Comparison of ENCODE assay signal across 1 cellular context in the genomic region with DNA sequence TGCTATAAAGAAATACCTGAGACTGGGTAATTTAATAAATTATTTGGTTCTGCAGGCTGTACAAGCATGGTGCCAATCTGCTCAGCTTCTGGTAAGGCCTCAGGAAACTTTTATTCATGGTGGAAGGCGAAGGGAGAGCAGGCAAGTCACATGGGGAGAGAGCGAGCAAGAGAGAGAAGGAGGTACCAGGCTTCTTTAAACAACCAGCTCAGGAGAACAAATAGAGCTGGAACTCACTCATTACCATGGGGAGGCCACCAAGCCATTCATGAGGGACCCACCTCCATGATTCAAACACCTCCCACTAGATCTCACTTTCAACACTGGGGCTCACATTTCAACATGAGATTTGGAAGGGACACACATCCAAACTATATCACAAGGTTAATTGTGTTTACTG.
TF ChIP-seq lines count a peak whose summit lies in the region.

No MANE protein-coding gene starts in this region.

TF ChIP-seq in GM23338, 12 proteins besides CTCF, POLR2A, EP300 and RAD21 (continued from another document):
- TF ChIP-seq, protein P1, sequence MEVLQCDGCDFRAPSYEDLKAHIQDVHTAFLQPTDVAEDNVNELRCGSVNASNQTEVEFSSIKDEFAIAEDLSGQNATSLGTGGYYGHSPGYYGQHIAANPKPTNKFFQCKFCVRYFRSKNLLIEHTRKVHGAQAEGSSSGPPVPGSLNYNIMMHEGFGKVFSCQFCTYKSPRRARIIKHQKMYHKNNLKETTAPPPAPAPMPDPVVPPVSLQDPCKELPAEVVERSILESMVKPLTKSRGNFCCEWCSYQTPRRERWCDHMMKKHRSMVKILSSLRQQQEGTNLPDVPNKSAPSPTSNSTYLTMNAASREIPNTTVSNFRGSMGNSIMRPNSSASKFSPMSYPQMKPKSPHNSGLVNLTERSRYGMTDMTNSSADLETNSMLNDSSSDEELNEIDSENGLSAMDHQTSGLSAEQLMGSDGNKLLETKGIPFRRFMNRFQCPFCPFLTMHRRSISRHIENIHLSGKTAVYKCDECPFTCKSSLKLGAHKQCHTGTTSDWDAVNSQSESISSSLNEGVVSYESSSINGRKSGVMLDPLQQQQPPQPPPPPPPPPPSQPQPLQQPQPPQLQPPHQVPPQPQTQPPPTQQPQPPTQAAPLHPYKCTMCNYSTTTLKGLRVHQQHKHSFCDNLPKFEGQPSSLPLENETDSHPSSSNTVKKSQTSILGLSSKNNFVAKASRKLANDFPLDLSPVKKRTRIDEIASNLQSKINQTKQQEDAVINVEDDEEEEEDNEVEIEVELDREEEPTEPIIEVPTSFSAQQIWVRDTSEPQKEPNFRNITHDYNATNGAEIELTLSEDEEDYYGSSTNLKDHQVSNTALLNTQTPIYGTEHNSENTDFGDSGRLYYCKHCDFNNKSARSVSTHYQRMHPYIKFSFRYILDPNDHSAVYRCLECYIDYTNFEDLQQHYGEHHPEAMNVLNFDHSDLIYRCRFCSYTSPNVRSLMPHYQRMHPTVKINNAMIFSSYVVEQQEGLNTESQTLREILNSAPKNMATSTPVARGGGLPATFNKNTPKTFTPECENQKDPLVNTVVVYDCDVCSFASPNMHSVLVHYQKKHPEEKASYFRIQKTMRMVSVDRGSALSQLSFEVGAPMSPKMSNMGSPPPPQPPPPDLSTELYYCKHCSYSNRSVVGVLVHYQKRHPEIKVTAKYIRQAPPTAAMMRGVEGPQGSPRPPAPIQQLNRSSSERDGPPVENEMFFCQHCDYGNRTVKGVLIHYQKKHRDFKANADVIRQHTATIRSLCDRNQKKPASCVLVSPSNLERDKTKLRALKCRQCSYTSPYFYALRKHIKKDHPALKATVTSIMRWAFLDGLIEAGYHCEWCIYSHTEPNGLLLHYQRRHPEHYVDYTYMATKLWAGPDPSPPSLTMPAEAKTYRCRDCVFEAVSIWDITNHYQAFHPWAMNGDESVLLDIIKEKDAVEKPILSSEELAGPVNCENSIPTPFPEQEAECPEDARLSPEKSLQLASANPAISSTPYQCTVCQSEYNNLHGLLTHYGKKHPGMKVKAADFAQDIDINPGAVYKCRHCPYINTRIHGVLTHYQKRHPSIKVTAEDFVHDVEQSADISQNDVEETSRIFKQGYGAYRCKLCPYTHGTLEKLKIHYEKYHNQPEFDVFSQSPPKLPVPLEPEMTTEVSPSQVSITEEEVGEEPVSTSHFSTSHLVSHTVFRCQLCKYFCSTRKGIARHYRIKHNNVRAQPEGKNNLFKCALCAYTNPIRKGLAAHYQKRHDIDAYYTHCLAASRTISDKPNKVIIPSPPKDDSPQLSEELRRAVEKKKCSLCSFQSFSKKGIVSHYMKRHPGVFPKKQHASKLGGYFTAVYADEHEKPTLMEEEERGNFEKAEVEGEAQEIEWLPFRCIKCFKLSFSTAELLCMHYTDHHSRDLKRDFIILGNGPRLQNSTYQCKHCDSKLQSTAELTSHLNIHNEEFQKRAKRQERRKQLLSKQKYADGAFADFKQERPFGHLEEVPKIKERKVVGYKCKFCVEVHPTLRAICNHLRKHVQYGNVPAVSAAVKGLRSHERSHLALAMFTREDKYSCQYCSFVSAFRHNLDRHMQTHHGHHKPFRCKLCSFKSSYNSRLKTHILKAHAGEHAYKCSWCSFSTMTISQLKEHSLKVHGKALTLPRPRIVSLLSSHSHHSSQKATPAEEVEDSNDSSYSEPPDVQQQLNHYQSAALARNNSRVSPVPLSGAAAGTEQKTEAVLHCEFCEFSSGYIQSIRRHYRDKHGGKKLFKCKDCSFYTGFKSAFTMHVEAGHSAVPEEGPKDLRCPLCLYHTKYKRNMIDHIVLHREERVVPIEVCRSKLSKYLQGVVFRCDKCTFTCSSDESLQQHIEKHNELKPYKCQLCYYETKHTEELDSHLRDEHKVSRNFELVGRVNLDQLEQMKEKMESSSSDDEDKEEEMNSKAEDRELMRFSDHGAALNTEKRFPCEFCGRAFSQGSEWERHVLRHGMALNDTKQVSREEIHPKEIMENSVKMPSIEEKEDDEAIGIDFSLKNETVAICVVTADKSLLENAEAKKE (CRISPR knock-in tag; IDR thresholded peaks at IDR 0.05): peak; percentile 99
- no peak for TF ChIP-seq NANOG (IDR thresholded peaks at IDR 0.05; ENCODE audit: borderline replicate concordance)
